Comparison of ENCODE assay signal across 12 cellular contexts in genomic region chr1:192518700-192519099, GRCh38. TPM values are rescaled to one million over a fixed set of nuclear protein-coding genes. Genes with fewer than 3 reads are reported as not detected.
A peak's percentile ranks its signal among the peaks of the same experiment; 100 is the strongest.
DNase-seq lines count a peak whose midpoint lies in the region; ATAC-seq, FAIRE-seq and TF ChIP-seq lines count a peak whose summit lies in the region.
"Had no signal": no experiment of that assay in that cellular context is flagged by ENCODE, and none has a peak within 500 bp of the region (broad histone marks: within the 10 kb centered on the region; RNA-seq: fewer than 3 reads in every experiment).

No MANE protein-coding gene starts in this region.

- intact Hi-C loops in right cardiac atrium (cut with DNase I): no loop called here

- peak; percentile 30 for ATAC-seq in GM19372 (IDR thresholded peaks at IDR 0.05; ENCODE audit: low read depth, unreplicated experiment)
- peak; percentile 42 for ATAC-seq in HG02763 (IDR thresholded peaks at IDR 0.05; ENCODE audit: unreplicated experiment)
- ATAC-seq in HG03520 (IDR thresholded peaks at IDR 0.05; ENCODE audit: unreplicated experiment): peak; percentile 51
- no peak for ATAC-seq in right cardiac atrium

- no peak overlapping the region for H3K4me3 ChIP-seq in right cardiac atrium (ENCODE audit: low read length)
- H3K4me3 ChIP-seq: BLaER1 treated with 17β-estradiol and CSF1 and Interleukin-3, amounts not matched to agents 10 nM and 100 nM had no signal

- no peak for TF ChIP-seq POLR2A in GM12892 (IDR thresholded peaks at IDR 0.05; ENCODE audit: low read depth, low read length)

- H3K27ac ChIP-seq in right cardiac atrium (ENCODE audit: low read length): no peak overlapping the region

- no peaks in the 10 kb centered on the region for H3K9me3 ChIP-seq in right cardiac atrium (ENCODE audit: control insufficient read depth, low read length)
- H3K9me3 ChIP-seq: BLaER1 treated with 17β-estradiol and CSF1 and Interleukin-3, amounts not matched to agents 10 nM and 100 nM had no signal

- DNase-seq in GM12892 (ENCODE audit: insufficient read length) (no peak), dermis blood vessel endothelial cell (no peak), NCI-H187 (lab: John Stamatoyannopoulos, UW) (no peak), right cardiac atrium (no peak), NCI-H1105 (lab: John Stamatoyannopoulos, UW) (no peak)
- DNase-seq: NCI-H1092 treated with DMSO at 0.1 percent for 48 hours had no signal

- no peaks in the 10 kb centered on the region for H3K4me1 ChIP-seq in right cardiac atrium (ENCODE audit: control insufficient read depth, insufficient read depth, low read length)

- peak; percentile 80 for FAIRE-seq in GM12892 (lab: Jason Lieb, UNC)

- no peaks in the 10 kb centered on the region for H3K27me3 ChIP-seq in right cardiac atrium (ENCODE audit: control insufficient read depth, insufficient read depth)
- H3K27me3 ChIP-seq: BLaER1 treated with 17β-estradiol and CSF1 and Interleukin-3, amounts not matched to agents 10 nM and 100 nM had no signal

RNA-seq across cellular contexts. Expression of gene RGS1, which starts 56.9 kb away (rescaled TPM):
- 434 TPM for polyA plus RNA-seq in GM12892 (2012; ENCODE audit: missing spikeins)
- not detected in 2 replicates for total RNA-seq in dermis blood vessel endothelial cell
- 1 to 10 TPM in 2 of 4 donors, under 1 TPM in 2; 0.37 to 9.2 (median 1.7) TPM for total RNA-seq in right cardiac atrium
- polyA plus RNA-seq in right cardiac atrium: 5.5 TPM
- total RNA-seq: epithelial cell of proximal tubule, neural crest cell had no signal

Comparison
In these comparisons a context has a peak if more than half of its experiments do, and no peak if none do; other contexts are left out.
1. ATAC-seq: peak in GM19372 (single experiment), HG02763 (single experiment) and HG03520 (single experiment); none in right cardiac atrium (0 of 2).